Comparison of ENCODE assay signal across 14 cellular contexts in genomic region chr1:99548924-99549605, GRCh38.
DNase-seq lines count a peak whose midpoint lies in the region; ATAC-seq lines count a peak whose summit lies in the region.
"Had no signal": no experiment of that assay in that cellular context is flagged by ENCODE, and none has a peak within 500 bp of the region (broad histone marks: within the 10 kb centered on the region; RNA-seq: fewer than 3 reads in every experiment).

No MANE protein-coding gene starts in this region.

- DNase-seq in DMS79 treated with DMSO at 0.1 percent for 48 hours (lab: John Stamatoyannopoulos, UW) = peak; percentile 94
- peak; percentile 87 for DNase-seq in NCI-H2171 treated with DMSO at 0.1 percent for 48 hours (lab: John Stamatoyannopoulos, UW)
- DNase-seq in brain pericyte (ENCODE audit: low read depth, low spot score) = peak; percentile 55
- peak; percentile 18 for DNase-seq in mucosa of gallbladder (ENCODE audit: low spot score)
- DNase-seq in midbrain (lab: John Stamatoyannopoulos, UW) = no peak
- DNase-seq in activated gamma-delta T cell (lab: John Stamatoyannopoulos, UW) = no peak
- DNase-seq: activated T-cell treated with anti-CD3 and anti-CD28 coated beads, Interleukin-2, amount 50 U/mL, for 24 hours; H9; NCI-H1048; Peyer's patch; posterior cingulate gyrus; trophoblast cell had no signal

- ATAC-seq in GM21390 (IDR thresholded peaks at IDR 0.05; ENCODE audit: unreplicated experiment) = no peak
- no peak for ATAC-seq in GM19452 (IDR thresholded peaks at IDR 0.05; ENCODE audit: unreplicated experiment)

Comparison
In these comparisons a context has a peak if more than half of its experiments do, and no peak if none do; other contexts are left out.
1. DNase-seq: peak in DMS79 treated with DMSO at 0.1 percent for 48 hours (single experiment), NCI-H2171 treated with DMSO at 0.1 percent for 48 hours (single experiment), brain pericyte (single experiment) and mucosa of gallbladder (single experiment); none in midbrain (single experiment) and activated gamma-delta T cell (single experiment).